In genomic region chr20:37343212-37343993, GRCh38 we compare ENCODE assay signal across 11 cellular contexts. TPM values are rescaled to one million over a fixed set of nuclear protein-coding genes. Genes with fewer than 3 reads are reported as not detected.
DNase-seq lines count a peak whose midpoint lies in the region; ATAC-seq, FAIRE-seq and TF ChIP-seq lines count a peak whose summit lies in the region.
"Had no signal": no experiment of that assay in that cellular context is flagged by ENCODE, and none has a peak within 500 bp of the region (broad histone marks: within the 10 kb centered on the region; RNA-seq: fewer than 3 reads in every experiment).

No MANE protein-coding gene starts in this region.

- H4K20me1 ChIP-seq in SK-N-SH (ENCODE audit: insufficient read depth), result no peaks in the 10 kb centered on the region

- FAIRE-seq in pancreas (lab: Jason Lieb, UNC), result no peak

- peaks cover 17% of the 10 kb centered on the region for H3F3A ChIP-seq in SK-N-SH (replicated peaks; ENCODE audit: insufficient read depth)

- H3K4me1 ChIP-seq in pancreas (peaks cover 5 to 15% (median 7%) of the 10 kb centered on the region in 3 donors), SK-N-SH (ENCODE audit: control insufficient read depth in 1 of 2, insufficient read depth in 2 of 2, low read depth in 1 of 2, low read length in 1 of 2) (peaks cover 4 to 36% of the 10 kb centered on the region in 2 experiments; a peak in 3 of 4 replicates)

- 39 to 46% methylated on average over 12 of the region's 12 CpGs for WGBS in pancreas, 2 donors
- 85% methylated on average over 11 of the region's 12 CpGs for WGBS in SK-N-SH (ENCODE audit: low lambda C conversion rate)

- no peaks in the 10 kb centered on the region for H3K9me2 ChIP-seq in SK-N-SH

- H3K4me3 ChIP-seq in pancreas (no peak overlapping the region), foreskin fibroblast (ENCODE audit: low read depth in 1 of 2, low read length in 2 of 2) (no peak overlapping the region), SK-N-SH (ENCODE audit: low read depth in 2 of 2, low read length in 1 of 2) (no peak overlapping the region)
- H3K4me3 ChIP-seq: ovary had no signal

- H3K4me2 ChIP-seq in SK-N-SH, result no peak overlapping the region

- intact Hi-C loops in pancreas (cut with DNase I), result no loop called here

- peak overlapping the region; percentile 84 for H3K27ac ChIP-seq in epithelial cell of prostate
- H3K27ac ChIP-seq in pancreas, result peak overlapping the region in 2 of 4 donors; percentile 84 to 89
- peak overlapping the region in 1 of 2 experiments; percentile 23; a peak in 1 of 4 replicates for H3K27ac ChIP-seq in SK-N-SH (ENCODE audit: low read depth in 2 of 2, low read length in 1 of 2)
- H3K27ac ChIP-seq: ovary had no signal

- H3K27me3 ChIP-seq in pancreas, result no peaks in the 10 kb centered on the region
- H3K27me3 ChIP-seq in SK-N-SH (ENCODE audit: insufficient read depth), result no peaks in the 10 kb centered on the region
- H3K27me3 ChIP-seq: ovary had no signal

- peak in 3 of 4 donors; percentile 6 to 15 (median 10) for ATAC-seq in pancreas
- ATAC-seq: activated T-cell treated with anti-CD3 and anti-CD28 coated beads, Interleukin-2, amount 50 U/mL, for 72 hours had no signal

- POLR2A ChIA-PET in SK-N-SH (lab: Yijun Ruan, JAX), result no interaction called here

- H3K9ac ChIP-seq in SK-N-SH, result no peak overlapping the region

- no peak for TF ChIP-seq RAD21 in SK-N-SH (IDR thresholded peaks at IDR 0.05; ENCODE audit: low read length)

- H3K36me3 ChIP-seq in pancreas (no peaks in the 10 kb centered on the region), SK-N-SH (replicated peaks in 1 of 2; ENCODE audit: control insufficient read depth in 1 of 2, insufficient read depth in 2 of 2, low read length in 1 of 2) (no peaks in the 10 kb centered on the region)
- H3K36me3 ChIP-seq: ovary had no signal

- peaks cover 29% of the 10 kb centered on the region for H3K79me2 ChIP-seq in SK-N-SH (ENCODE audit: insufficient read depth)

- CTCF ChIA-PET in SK-N-SH (lab: Yijun Ruan, JAX), result interaction anchor here (1.3 to 2.1 kb wide), 5 partner anchors 9 to 148 kb away, joined by 4 to 6 read pairs (median 5); partner anchors contain the start of gene MANBAL

- H3K9me3 ChIP-seq in pancreas, result no peaks in the 10 kb centered on the region
- no peaks in the 10 kb centered on the region for H3K9me3 ChIP-seq in SK-N-SH
- H3K9me3 ChIP-seq: ovary had no signal

- DNase-seq in Caki2 (ENCODE audit: low read depth) (peak; percentile 69), M059J (ENCODE audit: low read depth) (peak; percentile 65), epithelial cell of prostate (ENCODE audit: low read depth, low spot score) (no peak), pancreas (peak in 3 of 6 donors; percentile 41 to 62 (median 57)), glomerular visceral epithelial cell (ENCODE audit: extremely low spot score) (no peak), foreskin fibroblast (no peak), SK-N-SH (no peak), mesenteric fat pad (ENCODE audit: low spot score) (no peak)
- DNase-seq: activated T-cell treated with anti-CD3 and anti-CD28 coated beads, Interleukin-2, amount 50 U/mL, for 72 hours; T1000 had no signal

- in situ Hi-C loops in Caki2 (cut with HindIII; ENCODE audit: low pct_unique_long_range_greater_than_20kb, low sequenced_read_pairs), result no loop called here

- TF ChIP-seq EP300 in SK-N-SH (IDR thresholded peaks at IDR 0.05; ENCODE audit: borderline replicate concordance in 1 of 2, low read depth in 1 of 2, low read length in 1 of 2), result no peak

- TF ChIP-seq CTCF in pancreas (IDR thresholded peaks at IDR 0.05), result no peak
- TF ChIP-seq CTCF in foreskin fibroblast (IDR thresholded peaks at IDR 0.05; ENCODE audit: low read depth, low read length), result no peak
- no peak for TF ChIP-seq CTCF in SK-N-SH (IDR thresholded peaks at IDR 0.05)

- no peak overlapping the region for H2AFZ ChIP-seq in SK-N-SH (ENCODE audit: low read depth)

TF ChIP-seq in SK-N-SH, 30 proteins besides CTCF, POLR2A, EP300 and RAD21:
- TF ChIP-seq FOSL2 (IDR thresholded peaks at IDR 0.05; ENCODE audit: borderline replicate concordance, low read depth) (no peak), EZH2phosphoT487 (IDR thresholded peaks at IDR 0.05; ENCODE audit: borderline replicate concordance, low read depth) (no peak), CHD2 (IDR thresholded peaks at IDR 0.05; ENCODE audit: low read length, partially characterized antibody) (no peak), RCOR1 (IDR thresholded peaks at IDR 0.05; ENCODE audit: low read length) (no peak), MEF2A (IDR thresholded peaks at IDR 0.05; ENCODE audit: borderline replicate concordance, low read depth) (no peak), NRF1 (IDR thresholded peaks at IDR 0.05; ENCODE audit: low read depth, low read length) (no peak), JUND (IDR thresholded peaks at IDR 0.05) (no peak), RFX5 (IDR thresholded peaks at IDR 0.05; ENCODE audit: low read length) (no peak), RXRA (IDR thresholded peaks at IDR 0.05; ENCODE audit: borderline replicate concordance, low read depth) (no peak), NFIC (IDR thresholded peaks at IDR 0.05; ENCODE audit: borderline replicate concordance) (no peak), GATA2 (CRISPR knock-in tag; IDR thresholded peaks at IDR 0.05) (no peak), FOXM1 (IDR thresholded peaks at IDR 0.05; ENCODE audit: low read depth) (no peak), ZBTB33 (IDR thresholded peaks at IDR 0.05; ENCODE audit: borderline replicate concordance, low read depth) (no peak)
- TF ChIP-seq, protein P1, sequence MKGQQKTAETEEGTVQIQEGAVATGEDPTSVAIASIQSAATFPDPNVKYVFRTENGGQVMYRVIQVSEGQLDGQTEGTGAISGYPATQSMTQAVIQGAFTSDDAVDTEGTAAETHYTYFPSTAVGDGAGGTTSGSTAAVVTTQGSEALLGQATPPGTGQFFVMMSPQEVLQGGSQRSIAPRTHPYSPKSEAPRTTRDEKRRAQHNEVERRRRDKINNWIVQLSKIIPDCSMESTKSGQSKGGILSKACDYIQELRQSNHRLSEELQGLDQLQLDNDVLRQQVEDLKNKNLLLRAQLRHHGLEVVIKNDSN (IDR thresholded peaks at IDR 0.05; ENCODE audit: borderline replicate concordance, low read depth), result no peak

RNA-seq across cellular contexts. Expression of gene SRC, which starts 2.5 kb away (rescaled TPM):
- total RNA-seq in Caki2 (2014; rRNA removed; shearing (Covaris generic); ENCODE audit: low replicate concordance), result 124 and 153 TPM in 2 replicates
- total RNA-seq in M059J (2014; rRNA removed; shearing (Covaris generic)), result 16.5 and 24.3 TPM in 2 replicates
- 10 to 100 TPM; 21.3 to 78.4 (median 31.3) TPM for total RNA-seq in pancreas
- polyA plus RNA-seq in pancreas, result 10 to 100 TPM; 64.6 to 75.2 TPM
- 23.8 and 25.6 TPM in 2 replicates for polyA plus RNA-seq in SK-N-SH (2012; rRNA removed)
- 9.6 and 17.1 TPM in 2 replicates for polyA plus RNA-seq in SK-N-SH (2012; cell fraction: cytosol; rRNA removed)
- 49.2 and 58.8 TPM in 2 replicates for polyA plus RNA-seq in SK-N-SH (2012; cell fraction: nucleus; rRNA removed)
- 23.9 TPM for total RNA-seq in mesenteric fat pad

RNA-seq across cellular contexts. Expression of gene MANBAL, which starts 53.9 kb away (rescaled TPM):
- 143 and 158 TPM in 2 replicates for total RNA-seq in Caki2 (2014; rRNA removed; shearing (Covaris generic); ENCODE audit: low replicate concordance)
- 40.3 and 45.9 TPM in 2 replicates for total RNA-seq in M059J (2014; rRNA removed; shearing (Covaris generic))
- total RNA-seq in pancreas (10 to 100 TPM in 5 of 6 donors, 1 to 10 TPM in 1; 9.0 to 17.8 (median 15.7) TPM), mesenteric fat pad (43.6 TPM)
- polyA plus RNA-seq in pancreas (10 to 100 TPM; 28.5 to 42.1 TPM), SK-N-SH (2012; rRNA removed) (105 and 141 TPM in 2 replicates)
- polyA plus RNA-seq in SK-N-SH (2012; cell fraction: cytosol; rRNA removed), result 96.7 and 125 TPM in 2 replicates
- 67.4 and 78.5 TPM in 2 replicates for polyA plus RNA-seq in SK-N-SH (2012; cell fraction: nucleus; rRNA removed)

Comparison
In these comparisons a context has a peak if more than half of its experiments do, and no peak if none do; other contexts are left out.
1. DNase-seq: peak in Caki2 (single experiment) and M059J (single experiment); none in epithelial cell of prostate (single experiment), glomerular visceral epithelial cell (single experiment), foreskin fibroblast (0 of 2), SK-N-SH (single experiment) and mesenteric fat pad (single experiment).